In genomic region chr15:57415559-57415958, GRCh38 we compare ENCODE assay signal across 16 cellular contexts. TPM values are rescaled to one million over a fixed set of nuclear protein-coding genes. Genes with fewer than 3 reads are reported as not detected.
DNase-seq lines count a peak whose midpoint lies in the region; ATAC-seq and TF ChIP-seq lines count a peak whose summit lies in the region.
"Had no signal": no experiment of that assay in that cellular context is flagged by ENCODE, and none has a peak within 500 bp of the region (broad histone marks: within the 10 kb centered on the region; RNA-seq: fewer than 3 reads in every experiment).

No MANE protein-coding gene starts in this region.

- ATAC-seq in sciatic nerve (peak; percentile 67), GM21526 (IDR thresholded peaks at IDR 0.05; ENCODE audit: low FRiP score, unreplicated experiment) (no peak)

- peaks cover 7% of the 10 kb centered on the region; the same call in 1 of the 2 replicates for H3K9me3 ChIP-seq in BLaER1
- H3K9me3 ChIP-seq in left ventricle myocardium inferior (replicated peaks): no peaks in the 10 kb centered on the region
- H3K9me3 ChIP-seq: Peyer's patch had no signal

- H3K4me2 ChIP-seq in BLaER1: peak overlapping the region; percentile 40

- peak overlapping the region; percentile 48 for H3K4me3 Mint-ChIP-seq in endothelial cell (ENCODE audit: unreplicated experiment)
- H3K4me3 Mint-ChIP-seq: CD4-positive, alpha-beta memory T cell had no signal

- H3K27ac ChIP-seq in BLaER1 (no peak overlapping the region), left ventricle myocardium inferior (replicated peaks) (peak overlapping the region; percentile 60)
- H3K27ac ChIP-seq: Peyer's patch had no signal

- DNase-seq in endothelial cell (ENCODE audit: low spot score): no peak
- DNase-seq in left ventricle myocardium inferior: peak; percentile 84
- DNase-seq in sciatic nerve (ENCODE audit: low spot score): no peak
- DNase-seq in COR-L47 (lab: John Stamatoyannopoulos, UW): no peak
- no peak for DNase-seq in HCEC 1CT
- no peak for DNase-seq in G401 (ENCODE audit: low spot score)
- DNase-seq: CD4-positive, alpha-beta memory T cell; GOT3; Kasumi-1; NCI-H1417; NCI-H187; NCI-H446; NCI-H526; Peyer's patch had no signal

- peaks cover 71% of the 10 kb centered on the region for H3K4me1 Mint-ChIP-seq in endothelial cell (ENCODE audit: unreplicated experiment)
- H3K4me1 Mint-ChIP-seq: CD4-positive, alpha-beta memory T cell had no signal

- H3K4me1 ChIP-seq in BLaER1 (peaks cover 23% of the 10 kb centered on the region), left ventricle myocardium inferior (peaks cover 21% of the 10 kb centered on the region)
- H3K4me1 ChIP-seq: Peyer's patch had no signal

- no peak overlapping the region for H3K4me3 ChIP-seq in BLaER1
- no peak overlapping the region for H3K4me3 ChIP-seq in left ventricle myocardium inferior
- H3K4me3 ChIP-seq: Peyer's patch had no signal

- no peaks in the 10 kb centered on the region for H3K36me3 ChIP-seq in BLaER1
- H3K36me3 ChIP-seq in left ventricle myocardium inferior: no peaks in the 10 kb centered on the region
- H3K36me3 ChIP-seq: Peyer's patch had no signal

- peaks cover 56% of the 10 kb centered on the region for H3K36me3 Mint-ChIP-seq in endothelial cell (ENCODE audit: low read depth, unreplicated experiment)
- H3K36me3 Mint-ChIP-seq: CD4-positive, alpha-beta memory T cell had no signal

- in situ Hi-C loops in G401 (cut with HindIII; ENCODE audit: low sequenced_read_pairs): no loop called here

- intact Hi-C loops in left ventricle myocardium inferior (cut with micrococcal nuclease) (no loop called here), sciatic nerve (cut with DNase I) (no loop called here)

- TF ChIP-seq CTCF in endothelial cell (IDR thresholded peaks at IDR 0.05; ENCODE audit: unreplicated experiment) (no peak), left ventricle myocardium inferior (IDR thresholded peaks at IDR 0.05; ENCODE audit: borderline replicate concordance) (no peak)

- H3K27me3 ChIP-seq in BLaER1 (no peaks in the 10 kb centered on the region), left ventricle myocardium inferior (ENCODE audit: low read depth) (no peaks in the 10 kb centered on the region)
- H3K27me3 ChIP-seq: Peyer's patch had no signal

- H4K20me1 ChIP-seq in BLaER1: no peaks in the 10 kb centered on the region

- no peak overlapping the region; the same call in 1 of the 2 replicates for H3K9ac ChIP-seq in BLaER1

- no peaks in the 10 kb centered on the region for H3K9me3 Mint-ChIP-seq in endothelial cell (ENCODE audit: unreplicated experiment)
- H3K9me3 Mint-ChIP-seq: CD4-positive, alpha-beta memory T cell had no signal

- peaks cover 12% of the 10 kb centered on the region for H3K27me3 Mint-ChIP-seq in endothelial cell (ENCODE audit: unreplicated experiment)

- no peak overlapping the region for H3K27ac Mint-ChIP-seq in endothelial cell (ENCODE audit: unreplicated experiment)
- H3K27ac Mint-ChIP-seq: CD4-positive, alpha-beta memory T cell had no signal

RNA-seq across cellular contexts. Expression of gene CGNL1, which starts 39.3 kb away (rescaled TPM):
- total RNA-seq in endothelial cell (ENCODE audit: unreplicated experiment) (238 TPM), left ventricle myocardium inferior (31.9 TPM), sciatic nerve (38.1 TPM)
- 91.2 and 121 TPM in 2 replicates for total RNA-seq in G401 (2014; rRNA removed; shearing (Covaris generic))
- total RNA-seq: CD4-positive, alpha-beta memory T cell had no signal
